Comparison of ENCODE assay signal across 17 cellular contexts in the genomic region with DNA sequence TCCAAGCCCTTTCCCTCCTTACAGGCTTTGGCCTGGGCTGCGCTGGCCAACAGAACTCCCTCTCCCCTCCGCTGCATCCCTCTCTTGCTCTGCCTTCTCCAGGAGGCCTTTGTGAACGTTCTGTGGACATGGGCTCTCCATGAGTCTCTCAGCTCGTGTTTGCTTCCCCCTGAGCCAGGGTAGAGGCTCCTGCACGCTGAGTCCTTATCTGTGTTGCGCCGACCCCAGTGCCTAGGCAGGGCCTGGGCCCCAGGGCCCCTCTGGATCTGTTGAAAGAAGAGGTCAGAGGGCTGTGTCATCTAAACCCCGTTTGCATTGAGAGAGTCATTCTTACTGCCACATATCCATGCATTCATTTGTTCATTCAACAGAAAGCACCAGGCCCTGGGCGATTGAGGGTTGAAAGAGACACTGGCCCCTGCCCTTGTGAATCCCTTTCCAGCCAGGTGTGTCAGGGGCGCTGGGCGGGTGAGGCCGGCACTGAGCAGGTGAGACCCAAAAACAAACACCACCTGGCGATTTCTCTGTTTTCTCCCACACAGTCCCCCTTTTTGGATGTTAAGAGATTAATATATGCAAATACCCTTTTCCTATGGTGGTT.
A peak's percentile ranks its signal among the peaks of the same experiment; 100 is the strongest.
DNase-seq lines count a peak whose midpoint lies in the region; ATAC-seq, FAIRE-seq and TF ChIP-seq lines count a peak whose summit lies in the region.
"Had no signal": no experiment of that assay in that cellular context is flagged by ENCODE, and none has a peak within 500 bp of the region (broad histone marks: within the 10 kb centered on the region; RNA-seq: fewer than 3 reads in every experiment).

No MANE protein-coding gene starts in this region.

- H3K36me3 ChIP-seq in kidney (ENCODE audit: control insufficient read depth in 1 of 2, insufficient read depth in 2 of 2, low read length in 2 of 2) (peaks cover 0 to 3% of the 10 kb centered on the region in 2 donors), spleen (peaks cover 0 to 5% (median 0%) of the 10 kb centered on the region in 6 donors)

- no peaks in the 10 kb centered on the region for H3K4me1 Mint-ChIP-seq in activated T-cell treated with anti-CD3 and anti-CD28 coated beads, Interleukin-2, amount 50 U/mL, for 4 hours (ENCODE audit: low read depth)
- H3K4me1 Mint-ChIP-seq: activated naive CD4-positive, alpha-beta T cell treated with anti-CD3 and anti-CD28 coated beads, Interleukin-2, amount 50 U/mL, for 24 hours had no signal

- H3K9me3 Mint-ChIP-seq in activated T-cell treated with anti-CD3 and anti-CD28 coated beads, Interleukin-2, amount 50 U/mL, for 4 hours: no peaks in the 10 kb centered on the region
- H3K9me3 Mint-ChIP-seq: activated naive CD4-positive, alpha-beta T cell treated with anti-CD3 and anti-CD28 coated beads, Interleukin-2, amount 50 U/mL, for 24 hours had no signal

- H3K4me3 ChIP-seq in kidney (ENCODE audit: low read length in 2 of 2): no peak overlapping the region
- no peak overlapping the region for H3K4me3 ChIP-seq in spleen

- H3K27me3 ChIP-seq in spleen (replicated peaks in 1 of 7): peaks cover 0 to 9% (median 0%) of the 10 kb centered on the region in 7 donors

- H3K4me3 Mint-ChIP-seq in activated T-cell treated with anti-CD3 and anti-CD28 coated beads, Interleukin-2, amount 50 U/mL, for 4 hours: no peak overlapping the region
- H3K4me3 Mint-ChIP-seq: activated naive CD4-positive, alpha-beta T cell treated with anti-CD3 and anti-CD28 coated beads, Interleukin-2, amount 50 U/mL, for 24 hours had no signal

- no peaks in the 10 kb centered on the region for H3K27me3 Mint-ChIP-seq in activated T-cell treated with anti-CD3 and anti-CD28 coated beads, Interleukin-2, amount 50 U/mL, for 4 hours (ENCODE audit: low read depth)
- H3K27me3 Mint-ChIP-seq: activated naive CD4-positive, alpha-beta T cell treated with anti-CD3 and anti-CD28 coated beads, Interleukin-2, amount 50 U/mL, for 24 hours; naive thymus-derived CD8-positive, alpha-beta T cell had no signal

- no peak overlapping the region for H3K27ac ChIP-seq in kidney (ENCODE audit: low read depth in 2 of 2, low read length in 2 of 2)
- no peak overlapping the region for H3K27ac ChIP-seq in spleen

- 81 to 86% (median 83%) methylated on average over 13 of the region's 13 CpGs for WGBS in spleen, 5 donors

- no peak for ATAC-seq in activated T-cell treated with anti-CD3 and anti-CD28 coated beads, Interleukin-2, amount 50 U/mL, for 4 hours
- ATAC-seq: left cardiac atrium; naive thymus-derived CD8-positive, alpha-beta T cell had no signal

- no peaks in the 10 kb centered on the region for H3K4me1 ChIP-seq in kidney (ENCODE audit: control insufficient read depth in 1 of 2, insufficient read depth in 1 of 2, low read depth in 1 of 2, low read length in 2 of 2)
- H3K4me1 ChIP-seq in spleen: peaks cover 0 to 4% (median 0%) of the 10 kb centered on the region in 6 donors

- H3K36me3 Mint-ChIP-seq in activated T-cell treated with anti-CD3 and anti-CD28 coated beads, Interleukin-2, amount 50 U/mL, for 4 hours (ENCODE audit: insufficient read depth): no peaks in the 10 kb centered on the region
- H3K36me3 Mint-ChIP-seq: activated naive CD4-positive, alpha-beta T cell treated with anti-CD3 and anti-CD28 coated beads, Interleukin-2, amount 50 U/mL, for 24 hours; naive thymus-derived CD8-positive, alpha-beta T cell had no signal

- no peak overlapping the region for H3K9ac ChIP-seq in kidney (ENCODE audit: low read length in 2 of 2)

- peak; percentile 7 for DNase-seq in activated T-cell treated with anti-CD3 and anti-CD28 coated beads, Interleukin-2, amount 50 U/mL, for 1 hour
- DNase-seq in activated T-cell treated with anti-CD3 and anti-CD28 coated beads, Interleukin-2, amount 50 U/mL, for 4 hours: no peak
- DNase-seq in NCI-H748 (lab: John Stamatoyannopoulos, UW; ENCODE audit: unreplicated experiment) (peak; percentile 96), kidney (peak; percentile 51), spleen (peak; percentile 47), activated gamma-delta T cell (lab: John Stamatoyannopoulos, UW) (no peak), germinal center (ENCODE audit: low spot score) (no peak), hippocampal formation (lab: John Stamatoyannopoulos, UW) (no peak)
- DNase-seq: activated CD4-positive, alpha-beta T cell treated with anti-CD3 and anti-CD28 coated beads, Interleukin-2, amount 50 U/mL, for 48 hours; Calu3; IMR-90; left cardiac atrium; NCI-H1105 treated with DMSO at 0.1 percent for 48 hours; NCI-H524 treated with DMSO at 0.1 percent for 48 hours; RPMI8226 had no signal

- TF ChIP-seq POLR2A in spleen (IDR thresholded peaks at IDR 0.05): no peak

- no peak for FAIRE-seq in kidney (lab: Jason Lieb, UNC)

- no peak for TF ChIP-seq CTCF in kidney (IDR thresholded peaks at IDR 0.05; ENCODE audit: borderline replicate concordance, extremely low read depth, insufficient read depth)
- no peak for TF ChIP-seq CTCF in spleen (IDR thresholded peaks at IDR 0.05 in 8 of 11, conservative IDR thresholded peaks at IDR 0.05 in 3 of 11)

- intact Hi-C loops in kidney (cut with DNase I) (no loop called here), spleen (cut with DNase I; ENCODE audit: low total_unique reads) (no loop called here)

- H3K9me3 ChIP-seq in kidney (ENCODE audit: control insufficient read depth in 1 of 2, low read length in 2 of 2) (no peaks in the 10 kb centered on the region), spleen (no peaks in the 10 kb centered on the region)

Comparison
In these comparisons a context has a peak if more than half of its experiments do, and no peak if none do; other contexts are left out.
1. DNase-seq: peak in activated T-cell treated with anti-CD3 and anti-CD28 coated beads, Interleukin-2, amount 50 U/mL, for 1 hour (single experiment), NCI-H748 (single experiment), kidney (single experiment) and spleen (single experiment); none in activated T-cell treated with anti-CD3 and anti-CD28 coated beads, Interleukin-2, amount 50 U/mL, for 4 hours (single experiment), activated gamma-delta T cell (single experiment), germinal center (single experiment) and hippocampal formation (0 of 2).